Comparison of ENCODE assay signal across 1 cellular context in the genomic region with DNA sequence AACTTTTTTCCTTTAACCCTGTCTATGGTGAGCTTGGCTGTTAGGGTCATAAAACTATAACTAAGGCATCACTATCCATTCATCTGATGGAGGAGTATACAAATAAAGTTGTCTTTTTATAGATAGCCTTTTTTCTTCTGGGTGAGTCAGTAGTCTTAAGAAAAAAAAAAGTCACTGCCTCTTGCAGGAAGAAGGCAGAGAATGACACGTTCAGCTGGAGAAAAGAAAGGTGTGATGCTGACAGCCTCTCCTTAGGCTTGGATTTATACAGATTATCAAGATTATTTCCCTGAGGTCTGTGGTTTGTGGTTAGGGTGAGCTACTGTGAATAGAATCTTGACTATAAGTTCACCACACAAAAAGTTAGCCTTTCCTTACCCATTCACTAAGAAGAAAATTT.
TF ChIP-seq lines count a peak whose summit lies in the region.

No MANE protein-coding gene starts in this region.

TF ChIP-seq in GM23338, 12 proteins besides CTCF, POLR2A, EP300 and RAD21 (continued from another document):
- TF ChIP-seq ZNF462 (CRISPR knock-in tag; IDR thresholded peaks at IDR 0.05): no peak
